Comparison of ENCODE assay signal across 31 cellular contexts in the genomic region with DNA sequence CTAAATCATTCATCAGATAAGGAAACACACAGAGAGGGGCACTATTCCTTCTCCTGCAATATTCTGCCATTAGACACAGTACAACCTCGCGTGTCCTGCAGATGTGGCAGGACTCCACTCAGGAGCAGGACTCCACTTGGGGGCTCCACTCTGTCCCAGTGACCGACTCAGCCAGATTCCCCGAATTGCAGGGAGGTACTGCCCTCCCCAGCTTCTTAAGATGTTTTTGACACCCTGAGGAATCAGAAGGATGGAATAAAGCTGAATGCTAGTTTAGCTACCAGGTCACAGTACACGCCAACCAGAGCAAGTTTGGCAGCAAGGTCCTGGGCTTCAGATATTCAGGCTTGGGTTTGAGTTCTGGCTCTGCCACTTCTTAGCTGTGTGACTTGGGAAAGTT.
A peak's percentile ranks its signal among the peaks of the same experiment; 100 is the strongest.
DNase-seq lines count a peak whose midpoint lies in the region; ATAC-seq and TF ChIP-seq lines count a peak whose summit lies in the region.
"Had no signal": no experiment of that assay in that cellular context is flagged by ENCODE, and none has a peak within 500 bp of the region (broad histone marks: within the 10 kb centered on the region; RNA-seq: fewer than 3 reads in every experiment).

No MANE protein-coding gene starts in this region.

- ATAC-seq in HG02973 (IDR thresholded peaks at IDR 0.05; ENCODE audit: unreplicated experiment), result no peak
- ATAC-seq: A549; CD8-positive, alpha-beta T cell had no signal

- H3K4me3 ChIP-seq in SJCRH30 (no peak overlapping the region), esophagus muscularis mucosa (no peak overlapping the region), vagina (no peak overlapping the region), osteoblast (ENCODE audit: insufficient read depth, low read length) (no peak overlapping the region)
- H3K4me3 ChIP-seq: A549; BLaER1; BLaER1 treated with 17β-estradiol and CSF1 and Interleukin-3, amounts not matched to agents 10 nM and 100 nM had no signal

- H3K4me1 ChIP-seq in SJCRH30 (peaks cover 22% of the 10 kb centered on the region), esophagus muscularis mucosa (no peaks in the 10 kb centered on the region), vagina (no peaks in the 10 kb centered on the region), osteoblast (ENCODE audit: insufficient read depth, low read length) (no peaks in the 10 kb centered on the region)
- H3K4me1 ChIP-seq: A549; BE2C; BLaER1; BLaER1 treated with 17β-estradiol and CSF1 and Interleukin-3, amounts not matched to agents 10 nM and 100 nM; Caco-2 had no signal

- intact Hi-C loops in esophagus muscularis mucosa (cut with DNase I), result no loop called here
- intact Hi-C loops in vagina (cut with DNase I), result no loop called here

- H3K27me3 ChIP-seq in SJCRH30 (no peaks in the 10 kb centered on the region), esophagus muscularis mucosa (no peaks in the 10 kb centered on the region), vagina (no peaks in the 10 kb centered on the region), osteoblast (ENCODE audit: insufficient read depth, low read length) (peaks cover 19% of the 10 kb centered on the region)
- H3K27me3 ChIP-seq: BE2C; BLaER1; BLaER1 treated with 17β-estradiol and CSF1 and Interleukin-3, amounts not matched to agents 10 nM and 100 nM had no signal

- no peaks in the 10 kb centered on the region for H3K36me3 ChIP-seq in SJCRH30
- no peaks in the 10 kb centered on the region for H3K36me3 ChIP-seq in esophagus muscularis mucosa
- no peaks in the 10 kb centered on the region for H3K36me3 ChIP-seq in vagina
- no peaks in the 10 kb centered on the region for H3K36me3 ChIP-seq in osteoblast (ENCODE audit: insufficient read depth, low read length)
- H3K36me3 ChIP-seq: BE2C; BLaER1; BLaER1 treated with 17β-estradiol and CSF1 and Interleukin-3, amounts not matched to agents 10 nM and 100 nM had no signal

- no peak overlapping the region for H3K4me2 ChIP-seq in osteoblast (ENCODE audit: insufficient read depth, low read length)
- H3K4me2 ChIP-seq: A549; BLaER1; BLaER1 treated with 17β-estradiol and CSF1 and Interleukin-3, amounts not matched to agents 10 nM and 100 nM had no signal

- peak; percentile 32 to 59 for DNase-seq in SJCRH30
- peak; percentile 74 for DNase-seq in esophagus muscularis mucosa (ENCODE audit: extremely low spot score)
- peak; percentile 20 for DNase-seq in retina
- peak; percentile 54 to 61 for DNase-seq in vagina (ENCODE audit: extremely low spot score in 2 of 2)
- DNase-seq in NCI-H1694 (lab: John Stamatoyannopoulos, UW), result no peak
- DNase-seq in amygdala (lab: John Stamatoyannopoulos, UW), result no peak
- DNase-seq in osteoblast (ENCODE audit: insufficient read length, low spot score, missing footprints), result no peak
- DNase-seq: 8988T; ACHN; AML-193; BE2C; C1 segment of cervical spinal cord; Caco-2; Calu3; CD4-positive, alpha-beta memory T cell; CD4-positive, alpha-beta T cell; CD4-positive, CD25-positive, alpha-beta regulatory T cell; CD8-positive, alpha-beta memory T cell; CD8-positive, alpha-beta T cell; COR-L47; DMS 273 treated with DMSO at 0.1 percent for 48 hours; DMS153; DMS53; DND-41; EL had no signal

- H2AFZ ChIP-seq in osteoblast (ENCODE audit: low read length), result no peak overlapping the region

- H3K27ac ChIP-seq in SJCRH30 (peak overlapping the region; percentile 62), esophagus muscularis mucosa (replicated peaks in 1 of 4) (no peak overlapping the region), vagina (no peak overlapping the region), osteoblast (ENCODE audit: low read depth, low read length) (no peak overlapping the region)
- H3K27ac ChIP-seq: 22Rv1; A549; BLaER1; BLaER1 treated with 17β-estradiol and CSF1 and Interleukin-3, amounts not matched to agents 10 nM and 100 nM; C4-2B had no signal

- TF ChIP-seq EP300 in esophagus muscularis mucosa (IDR thresholded peaks at IDR 0.05), result no peak

- H4K20me1 ChIP-seq in osteoblast (ENCODE audit: insufficient read depth, low read length), result no peaks in the 10 kb centered on the region
- H4K20me1 ChIP-seq: BLaER1; BLaER1 treated with 17β-estradiol and CSF1 and Interleukin-3, amounts not matched to agents 10 nM and 100 nM had no signal

- TF ChIP-seq POLR2A in esophagus muscularis mucosa (IDR thresholded peaks at IDR 0.05; ENCODE audit: low read depth), result no peak
- no peak for TF ChIP-seq POLR2A in vagina (IDR thresholded peaks at IDR 0.05)

- no peaks in the 10 kb centered on the region for H3K79me2 ChIP-seq in osteoblast (ENCODE audit: insufficient read depth, low read length)

- TF ChIP-seq CTCF in esophagus muscularis mucosa (IDR thresholded peaks at IDR 0.05), result no peak
- no peak for TF ChIP-seq CTCF in vagina (IDR thresholded peaks at IDR 0.05)
- TF ChIP-seq CTCF in osteoblast (IDR thresholded peaks at IDR 0.05; ENCODE audit: extremely low read depth, low read depth, low read length), result no peak

- H3K9me3 ChIP-seq in SJCRH30 (replicated peaks) (no peaks in the 10 kb centered on the region), esophagus muscularis mucosa (no peaks in the 10 kb centered on the region), vagina (no peaks in the 10 kb centered on the region), osteoblast (ENCODE audit: low read depth, low read length) (no peaks in the 10 kb centered on the region)
- H3K9me3 ChIP-seq: A549; BE2C; BLaER1; BLaER1 treated with 17β-estradiol and CSF1 and Interleukin-3, amounts not matched to agents 10 nM and 100 nM had no signal

- 90% methylated on average over 5 of the region's 5 CpGs for WGBS in esophagus muscularis mucosa

Comparison
In these comparisons a context has a peak if more than half of its experiments do, and no peak if none do; other contexts are left out.
1. DNase-seq: peak in SJCRH30 (2 of 2), esophagus muscularis mucosa (single experiment), retina (single experiment) and vagina (2 of 2); none in NCI-H1694 (single experiment), amygdala (0 of 56) and osteoblast (single experiment).